8 cellular contexts compared by ENCODE assay signal in genomic region chr16:46883690-46884512, GRCh38.
DNase-seq lines count a peak whose midpoint lies in the region; ATAC-seq and TF ChIP-seq lines count a peak whose summit lies in the region.

TSS of gene GPT2 (plus strand) at chr16:46884362. CDS start at chr16:46884716, 354 bp downstream.

- H3K27me3 ChIP-seq in HUES48 (ENCODE audit: control insufficient read depth, insufficient read depth, low read length) (peaks cover 7% of the 10 kb centered on the region; the same call in 1 of the 2 replicates), OCI-LY1 (ENCODE audit: insufficient read depth, low read length) (no peaks in the 10 kb centered on the region)

- H3K9ac ChIP-seq in HUES48 (ENCODE audit: low read depth, low read length): peak within 1 kb of the TSS; percentile 84
- H3K9ac ChIP-seq in OCI-LY1 (ENCODE audit: low read length): peak within 1 kb of the TSS; percentile 87

- DNase-seq in DMS 273 (lab: John Stamatoyannopoulos, UW; ENCODE audit: unreplicated experiment) (peak; percentile 97), activated T-cell treated with anti-CD3 and anti-CD28 coated beads for 24 hours (ENCODE audit: low read depth) (peak; percentile 74), epidermal melanocyte (ENCODE audit: insufficient read length, low spot score) (peak; percentile 84), middle frontal gyrus (ENCODE audit: extremely low spot score, low spot score) (peak; percentile 97)
- DNase-seq in stimulated activated CD8-positive, alpha-beta memory T cell treated with anti-CD3 and anti-CD28 coated beads, Interleukin-2, amount 100 ng/mL, for 1 hour (ENCODE audit: low read depth in 2 of 2): peak; percentile 34 to 37

- H4K20me1 ChIP-seq in OCI-LY1 (ENCODE audit: insufficient read depth, low read length): no peaks in the 10 kb centered on the region

- H3K27ac ChIP-seq in HUES48 (ENCODE audit: low read depth, low read length): peak within 1 kb of the TSS; percentile 66
- no peak within 1 kb of the TSS for H3K27ac ChIP-seq in OCI-LY1 (ENCODE audit: low read depth, low read length, poor library complexity, severe bottlenecking)

- peak; percentile 97 for ATAC-seq in GM21423 (IDR thresholded peaks at IDR 0.05; ENCODE audit: unreplicated experiment)

- H3K4me2 ChIP-seq in OCI-LY1 (ENCODE audit: low read length): peak within 1 kb of the TSS; percentile 88

- no peaks in the 10 kb centered on the region for H3K79me2 ChIP-seq in OCI-LY1 (ENCODE audit: insufficient read depth, low read length)

- no peak for TF ChIP-seq CTCF in OCI-LY1 (IDR thresholded peaks at IDR 0.05; ENCODE audit: low read length)

- no peaks in the 10 kb centered on the region for H3K9me3 ChIP-seq in HUES48 (ENCODE audit: control insufficient read depth, insufficient read depth, low read length)
- no peaks in the 10 kb centered on the region for H3K9me3 ChIP-seq in OCI-LY1 (ENCODE audit: low read length)

- peaks cover 18% of the 10 kb centered on the region for H3K36me3 ChIP-seq in HUES48 (ENCODE audit: control insufficient read depth, insufficient read depth, low read length)
- no peaks in the 10 kb centered on the region for H3K36me3 ChIP-seq in OCI-LY1 (ENCODE audit: insufficient read depth, low read length)

- H3F3A ChIP-seq in OCI-LY1 (ENCODE audit: insufficient read depth, low read length): peaks cover 3% of the 10 kb centered on the region; the same call in 1 of the 2 replicates

- H3K4me1 ChIP-seq in HUES48 (ENCODE audit: control insufficient read depth, insufficient read depth, low read length): peaks cover 37% of the 10 kb centered on the region
- peaks cover 45% of the 10 kb centered on the region for H3K4me1 ChIP-seq in OCI-LY1 (ENCODE audit: insufficient read depth, low read length, severe bottlenecking)

- H3K4me3 ChIP-seq in HUES48 (ENCODE audit: low read depth, low read length) (peak within 1 kb of the TSS; percentile 81), OCI-LY1 (ENCODE audit: low read depth, low read length, poor library complexity, severe bottlenecking) (peak within 1 kb of the TSS; percentile 92)

- no peaks in the 10 kb centered on the region for H3K9me2 ChIP-seq in OCI-LY1 (ENCODE audit: low read depth, low read length)

- H2AFZ ChIP-seq in OCI-LY1 (ENCODE audit: low read length): no peak within 1 kb of the TSS

Comparison
In these comparisons a context has a peak if more than half of its experiments do, and no peak if none do; other contexts are left out.
1. DNase-seq: peak in every context shown above with its lines; median percentile 97 in DMS 273; 97 in middle frontal gyrus; 84 in epidermal melanocyte; 74 in activated T-cell treated with anti-CD3 and anti-CD28 coated beads for 24 hours; 36 in stimulated activated CD8-positive, alpha-beta memory T cell treated with anti-CD3 and anti-CD28 coated beads, Interleukin-2, amount 100 ng/mL, for 1 hour.